ENCODE assay signal across 18 cellular contexts in genomic region chr11:7764301-7764700, GRCh38. TPM values are rescaled to one million over a fixed set of nuclear protein-coding genes. Genes with fewer than 3 reads are reported as not detected.
"Had no signal": no experiment of that assay in that cellular context is flagged by ENCODE, and none has a peak within 500 bp of the region (broad histone marks: within the 10 kb centered on the region; RNA-seq: fewer than 3 reads in every experiment).

No MANE protein-coding gene starts in this region.

RNA-seq across cellular contexts. Expression of gene OR5P2, which starts 32.4 kb away (rescaled TPM):
- total RNA-seq: activated naive CD4-positive, alpha-beta T cell treated with anti-CD3 and anti-CD28 coated beads for 36 hours; activated naive CD4-positive, alpha-beta T cell treated with anti-CD3 and anti-CD28 coated beads, Interleukin-2, amount 50 U/mL, for 72 hours; activated naive CD8-positive, alpha-beta T cell treated with anti-CD3 and anti-CD28 coated beads for 36 hours; activated naive CD8-positive, alpha-beta T cell treated with anti-CD3 and anti-CD28 coated beads, Interleukin-2, amount 10 ng/mL, durations not matched to agents 7 days and 5 days; activated T-cell treated with anti-CD3 and anti-CD28 coated beads, Interleukin-2, amount 50 U/mL, for 4 hours; activated T-cell treated with anti-CD3 and anti-CD28 coated beads, Interleukin-2, amount 50 U/mL, for 72 hours; activated T-helper 1 cell treated with anti-CD3 and anti-CD28 coated beads, Interleukin-12 subunit alpha, Interleukin-12 subunit beta, Interleukin-2, Interleukin-4 antibody, amounts not matched to agents 30 ng/mL and 10 ng/mL and 1 ng/mL, durations not matched to agents 14 hours and 24 hours and 36 hours; activated T-helper 17 cell treated with anti-CD3 and anti-CD28 coated beads, Interleukin-2, amount 50 U/mL, for 72 hours; activated T-helper 2 cell treated with anti-CD3 and anti-CD28 coated beads, Interferon-gamma antibody, Interleukin-2, Interleukin-4, amounts not matched to agents 10 μg/mL and 5 μg/mL and 100 μg/mL, durations not matched to agents 14 hours and 24 hours and 36 hours; adrenal gland; aorta; ascending aorta; body of pancreas; bronchial epithelial cell; cardiac muscle cell; cardiac septum; cerebellum; chondrocyte had no signal

RNA-seq across cellular contexts. Expression of gene OVCH2, which starts 58.0 kb away (rescaled TPM):
- total RNA-seq: activated naive CD4-positive, alpha-beta T cell treated with anti-CD3 and anti-CD28 coated beads for 36 hours; activated naive CD4-positive, alpha-beta T cell treated with anti-CD3 and anti-CD28 coated beads, Interleukin-2, amount 50 U/mL, for 72 hours; activated naive CD8-positive, alpha-beta T cell treated with anti-CD3 and anti-CD28 coated beads for 36 hours; activated naive CD8-positive, alpha-beta T cell treated with anti-CD3 and anti-CD28 coated beads, Interleukin-2, amount 10 ng/mL, durations not matched to agents 7 days and 5 days; activated T-cell treated with anti-CD3 and anti-CD28 coated beads, Interleukin-2, amount 50 U/mL, for 4 hours; activated T-cell treated with anti-CD3 and anti-CD28 coated beads, Interleukin-2, amount 50 U/mL, for 72 hours; activated T-helper 1 cell treated with anti-CD3 and anti-CD28 coated beads, Interleukin-12 subunit alpha, Interleukin-12 subunit beta, Interleukin-2, Interleukin-4 antibody, amounts not matched to agents 30 ng/mL and 10 ng/mL and 1 ng/mL, durations not matched to agents 14 hours and 24 hours and 36 hours; activated T-helper 17 cell treated with anti-CD3 and anti-CD28 coated beads, Interleukin-2, amount 50 U/mL, for 72 hours; activated T-helper 2 cell treated with anti-CD3 and anti-CD28 coated beads, Interferon-gamma antibody, Interleukin-2, Interleukin-4, amounts not matched to agents 10 μg/mL and 5 μg/mL and 100 μg/mL, durations not matched to agents 14 hours and 24 hours and 36 hours; adrenal gland; ascending aorta; body of pancreas; cardiac muscle cell; cardiac septum; cerebellum had no signal
